ENCODE assay signal across 30 cellular contexts in genomic region chr11:58121101-58121500, GRCh38. TPM values are rescaled to one million over a fixed set of nuclear protein-coding genes. Genes with fewer than 3 reads are reported as not detected.
"Had no signal": no experiment of that assay in that cellular context is flagged by ENCODE, and none has a peak within 500 bp of the region (broad histone marks: within the 10 kb centered on the region; RNA-seq: fewer than 3 reads in every experiment).

No MANE protein-coding gene starts in this region.

- DNase-seq: activated CD4-positive, alpha-beta memory T cell treated with anti-CD3 and anti-CD28 coated beads, Interleukin-2, amount 10 ng/mL, durations not matched to agents 7 days and 5 days; activated CD4-positive, alpha-beta T cell treated with anti-CD3 and anti-CD28 coated beads for 36 hours; activated CD4-positive, alpha-beta T cell treated with anti-CD3 and anti-CD28 coated beads, Interleukin-2, amount 10 ng/mL, durations not matched to agents 24 days and 14 days; activated CD4-positive, CD25-positive, alpha-beta regulatory T cell; activated CD4-positive, CD25-positive, alpha-beta regulatory T cell treated with anti-CD3 and anti-CD28 coated beads, Interleukin-2, amount 50 U/mL, for 72 hours; activated CD8-positive, alpha-beta memory T cell treated with anti-CD3 and anti-CD28 coated beads, Interleukin-2, amount 50 U/mL, for 48 hours; activated gamma-delta T cell treated with Interleukin-2 at 50 U/mL for 16 hours; activated naive CD4-positive, alpha-beta T cell treated with anti-CD3 and anti-CD28 coated beads, Interleukin-2, amount 50 U/mL, for 16 hours; activated naive CD4-positive, alpha-beta T cell treated with Interleukin-2 at 50 U/mL for 16 hours; activated T-cell treated with anti-CD3 and anti-CD28 coated beads for 4 hours; activated T-cell treated with anti-CD3 and anti-CD28 coated beads, Interleukin-2, amount 50 U/mL, for 24 hours; activated T-cell treated with anti-CD3 and anti-CD28 coated beads, Interleukin-2, amount 50 U/mL, for 72 hours; amniotic stem cell; aorta; body of pancreas; caudate nucleus; cortex of kidney; dermis blood vessel endothelial cell; effector CD4-positive, alpha-beta T cell; effector memory CD8-positive, alpha-beta T cell; erythroblast; foreskin melanocyte; heart right ventricle; T-helper 2 cell had no signal

- H3K4me3 ChIP-seq: body of pancreas, esophagus muscularis mucosa, gastroesophageal sphincter, heart right ventricle had no signal

- H3K9me3 ChIP-seq: body of pancreas, esophagus muscularis mucosa had no signal

- H3K27ac ChIP-seq: body of pancreas, esophagus muscularis mucosa, gastroesophageal sphincter, heart right ventricle had no signal

- H3K4me1 ChIP-seq: body of pancreas, esophagus muscularis mucosa, gastroesophageal sphincter, heart right ventricle had no signal

- H3K36me3 ChIP-seq: esophagus muscularis mucosa, gastroesophageal sphincter, heart right ventricle had no signal

- H3K27me3 ChIP-seq: body of pancreas, esophagus muscularis mucosa, gastroesophageal sphincter, heart right ventricle had no signal

RNA-seq across cellular contexts. Expression of gene OR9I1, which starts 4.2 kb away (rescaled TPM):
- total RNA-seq: activated CD4-positive, alpha-beta memory T cell treated with anti-CD3 and anti-CD28 coated beads, Interleukin-2, amount 10 ng/mL, durations not matched to agents 7 days and 5 days; activated CD4-positive, alpha-beta T cell treated with anti-CD3 and anti-CD28 coated beads for 36 hours; activated CD4-positive, alpha-beta T cell treated with anti-CD3 and anti-CD28 coated beads, Interleukin-2, amount 10 ng/mL, durations not matched to agents 24 days and 14 days; activated T-cell treated with anti-CD3 and anti-CD28 coated beads, Interleukin-2, amount 50 U/mL, for 72 hours; aorta; body of pancreas; chondrocyte; dermis blood vessel endothelial cell; esophagus muscularis mucosa; fibroblast of villous mesenchyme; gastroesophageal sphincter; glomerular endothelial cell; heart right ventricle; T-helper 1 cell treated with Interleukin-12 subunit alpha and Interleukin-12 subunit beta and Interleukin-4 antibody, amounts not matched to agents 30 ng/mL and 1 ng/mL, for 36 hours had no signal
